8 cellular contexts compared by ENCODE assay signal in the genomic region with DNA sequence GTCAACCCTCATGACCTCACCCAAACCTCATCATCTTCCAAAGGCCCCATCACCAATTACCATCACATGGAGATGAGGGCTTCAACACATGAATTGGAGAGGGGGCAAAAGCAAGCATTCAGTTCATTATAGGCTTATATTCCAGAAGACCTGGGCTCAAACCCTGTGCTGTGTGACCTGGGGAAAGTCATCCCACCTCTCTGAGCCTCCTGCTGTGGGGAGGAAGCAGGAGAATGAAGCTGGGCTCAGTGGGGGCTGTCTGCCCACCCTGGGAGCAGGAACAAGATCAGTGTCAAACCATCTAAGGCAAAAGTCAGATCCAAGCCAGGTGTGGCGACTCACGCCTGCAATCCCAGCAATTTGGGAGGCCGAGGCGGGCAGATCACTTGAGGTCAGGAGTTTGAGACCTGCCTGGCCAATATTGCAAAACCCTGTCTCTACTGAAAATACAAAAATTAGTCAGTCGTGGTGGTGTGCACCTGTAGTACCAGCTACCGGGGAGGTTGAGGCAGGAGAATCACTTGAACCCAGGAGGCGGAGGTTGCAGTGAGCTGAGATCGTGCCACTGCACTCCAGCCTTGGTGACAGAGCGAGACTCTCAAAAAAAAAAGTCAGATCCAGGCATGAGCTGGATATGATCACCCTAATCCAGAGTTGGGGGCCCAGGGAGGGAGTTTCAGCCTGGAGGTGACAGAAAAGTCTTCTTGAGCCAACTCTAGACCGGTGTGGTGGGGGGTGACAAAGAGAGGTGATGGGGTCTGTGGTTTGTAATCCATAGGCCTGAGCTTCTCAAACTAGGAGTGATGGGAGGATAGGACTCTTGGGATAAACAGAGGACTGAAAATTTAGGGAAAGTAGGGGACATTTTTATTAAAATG. TPM values are rescaled to one million over a fixed set of nuclear protein-coding genes. Genes with fewer than 3 reads are reported as not detected.
DNase-seq lines count a peak whose midpoint lies in the region; ATAC-seq, FAIRE-seq and TF ChIP-seq lines count a peak whose summit lies in the region.

No MANE protein-coding gene starts in this region.

- ATAC-seq in WTC11 (no peak), gastroesophageal sphincter (no peak), HG03280 (IDR thresholded peaks at IDR 0.05; ENCODE audit: unreplicated experiment) (no peak)

- 0 out of 2 replicates have a peak overlapping the region, but pooled peaks have one; percentile 100 for H3K9ac ChIP-seq in GM23248

- peaks cover 5% of the 10 kb centered on the region; the same call in 1 of the 2 replicates for H3K36me3 Mint-ChIP-seq in WTC11

- no peak for FAIRE-seq in GM12892 (lab: Jason Lieb, UNC)

- peaks cover 57% of the 10 kb centered on the region for H3F3A ChIP-seq in GM23248 (ENCODE audit: insufficient read depth)

- no peaks in the 10 kb centered on the region for H3K9me3 ChIP-seq in GM23248 (ENCODE audit: low read depth)
- no peaks in the 10 kb centered on the region for H3K9me3 ChIP-seq in gastroesophageal sphincter
- no peaks in the 10 kb centered on the region for H3K9me3 ChIP-seq in spleen

- no peak overlapping the region for H3K4me3 ChIP-seq in GM23248
- no peak overlapping the region for H3K4me3 ChIP-seq in gastroesophageal sphincter
- no peak overlapping the region for H3K4me3 ChIP-seq in spleen

- DNase-seq in GM23248 (no peak), WTC11 (ENCODE audit: low spot score) (no peak), spleen (peak; percentile 43), NCI-H1694 treated with DMSO at 0.1 percent for 48 hours (lab: John Stamatoyannopoulos, UW) (no peak), GM12892 (ENCODE audit: insufficient read length) (no peak), GM19238 (ENCODE audit: insufficient read length, low spot score) (no peak)

- intact Hi-C loops in spleen (cut with DNase I; ENCODE audit: low total_unique reads) = no loop called here

- CTCF ChIA-PET in WTC11 (lab: Charles Lee) = interaction anchor here (1.0 to 8.9 kb wide), 6 partner anchors 13 to 36 kb away, joined by 3 to 100 read pairs (median 6); no protein-coding TSS in a partner anchor

- H3K36me3 ChIP-seq in GM23248 (ENCODE audit: low read depth) (peaks cover 9% of the 10 kb centered on the region; the same call in 1 of the 2 replicates), gastroesophageal sphincter (no peaks in the 10 kb centered on the region), spleen (peaks cover 0 to 6% (median 0%) of the 10 kb centered on the region in 6 donors)

- in situ Hi-C loops in GM23248 (cut with MboI) = no loop called here

- TF ChIP-seq POLR2A in gastroesophageal sphincter (IDR thresholded peaks at IDR 0.05) (no peak), spleen (IDR thresholded peaks at IDR 0.05) (no peak), GM12892 (IDR thresholded peaks at IDR 0.05; ENCODE audit: low read depth, low read length) (no peak)

- H3K4me3 Mint-ChIP-seq in WTC11 = peak overlapping the region; percentile 85

- no peaks in the 10 kb centered on the region for H4K20me1 ChIP-seq in GM23248 (ENCODE audit: insufficient read depth)

- 96 to 97% methylated on average over 10 of the region's 10 CpGs for WGBS in GM23248 (ENCODE audit: low coverage in 1 of 2, low lambda C conversion rate in 2 of 2, missing lambda C conversion rate in 2 of 2), 2 experiments
- 73 to 82% methylated on average over 2 to 9 of the region's 10 CpGs for WGBS in gastroesophageal sphincter (ENCODE audit: low coverage in 1 of 2), 2 donors
- 87 to 95% (median 93%) methylated on average over 10 of the region's 10 CpGs for WGBS in spleen, 5 donors

- no peak overlapping the region for H3K4me2 ChIP-seq in GM23248 (ENCODE audit: unreplicated experiment)

- no peak for TF ChIP-seq EP300 in gastroesophageal sphincter (IDR thresholded peaks at IDR 0.05)

- no peak overlapping the region for H2AFZ ChIP-seq in GM23248

- POLR2A ChIA-PET in WTC11 (lab: Charles Lee) = interaction anchor here (0.5 to 2.5 kb wide), 6 partner anchors 8 to 1574 kb away, joined by 3 to 17 read pairs (median 6); a partner anchor contains a TSS

- no peaks in the 10 kb centered on the region for H3K9me2 ChIP-seq in GM23248 (ENCODE audit: insufficient read depth)

- H3K79me2 ChIP-seq in GM23248 (ENCODE audit: insufficient read depth) = peaks cover 73% of the 10 kb centered on the region

- H3K27me3 ChIP-seq in GM23248 (replicated peaks; ENCODE audit: insufficient read depth) (no peaks in the 10 kb centered on the region), gastroesophageal sphincter (no peaks in the 10 kb centered on the region), spleen (replicated peaks in 1 of 7) (no peaks in the 10 kb centered on the region)

- H3K9me3 Mint-ChIP-seq in WTC11 = no peaks in the 10 kb centered on the region

- H3K4me1 ChIP-seq in GM23248 (ENCODE audit: insufficient read depth) (peaks cover 16% of the 10 kb centered on the region), gastroesophageal sphincter (peaks cover 0 to 87% (median 17%) of the 10 kb centered on the region in 3 donors), spleen (peaks cover 36 to 92% (median 80%) of the 10 kb centered on the region in 6 donors)

- no peaks in the 10 kb centered on the region for H3K27me3 Mint-ChIP-seq in WTC11 (ENCODE audit: low read depth)

- H3K27ac ChIP-seq in GM23248 (peak overlapping the region; percentile 99), gastroesophageal sphincter (peak overlapping the region; percentile 93 to 100 (median 100)), spleen (peak overlapping the region in 7 of 8 donors; percentile 95 to 100 (median 99))

- TF ChIP-seq CTCF in WTC11 (IDR thresholded peaks at IDR 0.05) (no peak), gastroesophageal sphincter (IDR thresholded peaks at IDR 0.05) (no peak), spleen (IDR thresholded peaks at IDR 0.05 in 8 of 11, conservative IDR thresholded peaks at IDR 0.05 in 3 of 11) (no peak)

- peak overlapping the region; percentile 69 for H3K27ac Mint-ChIP-seq in WTC11

- H3K4me1 Mint-ChIP-seq in WTC11 = peaks cover 44% of the 10 kb centered on the region

TF ChIP-seq in WTC11, 78 proteins besides CTCF, POLR2A, EP300 and RAD21:
- TF ChIP-seq PRRX2 (CRISPR knock-in tag; IDR thresholded peaks at IDR 0.05) (no peak), HMGA2 (CRISPR knock-in tag; IDR thresholded peaks at IDR 0.05) (no peak), ATF1 (CRISPR knock-in tag; IDR thresholded peaks at IDR 0.05) (no peak)
TF ChIP-seq in WTC11: peak in this region for 0.

RNA-seq across cellular contexts. Expression of a gene that starts 1.6 kb away (rescaled TPM):
- 1,413 and 1,469 TPM in 2 replicates for total RNA-seq in GM23248 (2014; rRNA removed; shearing (Covaris generic))
- polyA plus RNA-seq in GM23248 (2016; fragmentation: Nextera tagmentation; extraction: Ambion mirVana) = 1,408 and 1,423 TPM in 2 replicates
- total RNA-seq in WTC11 (2021) = 302 to 327 TPM (median 323 TPM) in 3 replicates
- total RNA-seq in gastroesophageal sphincter = 100 to 1,000 TPM; 351 to 486 (median 404) TPM
- 100 to 1,000 TPM; 352 to 760 (median 443) TPM for total RNA-seq in spleen
- 100 to 1,000 TPM; 181 to 403 (median 238) TPM for polyA plus RNA-seq in spleen
- 494 TPM for polyA plus RNA-seq in GM12892 (2012; ENCODE audit: missing spikeins)

RNA-seq across cellular contexts. Expression of a gene that starts 37.0 kb away (rescaled TPM):
- total RNA-seq in GM23248 (2014; rRNA removed; shearing (Covaris generic)) = 29.5 and 42.6 TPM in 2 replicates
- polyA plus RNA-seq in GM23248 (2016; fragmentation: Nextera tagmentation; extraction: Ambion mirVana) (106 and 112 TPM in 2 replicates), spleen (10 to 100 TPM; 31.5 to 45.5 (median 34.0) TPM)
- total RNA-seq in WTC11 (2021) (68.4 to 81.8 TPM (median 74.0 TPM) in 3 replicates), gastroesophageal sphincter (10 to 100 TPM; 32.4 to 52.5 (median 44.9) TPM), spleen (100 to 1,000 TPM in 2 of 7 donors, 10 to 100 TPM in 5; 71.9 to 104 (median 89.8) TPM)
- 158 TPM for polyA plus RNA-seq in GM12892 (2012; ENCODE audit: missing spikeins)
